21 cellular contexts compared by ENCODE assay signal in the genomic region with DNA sequence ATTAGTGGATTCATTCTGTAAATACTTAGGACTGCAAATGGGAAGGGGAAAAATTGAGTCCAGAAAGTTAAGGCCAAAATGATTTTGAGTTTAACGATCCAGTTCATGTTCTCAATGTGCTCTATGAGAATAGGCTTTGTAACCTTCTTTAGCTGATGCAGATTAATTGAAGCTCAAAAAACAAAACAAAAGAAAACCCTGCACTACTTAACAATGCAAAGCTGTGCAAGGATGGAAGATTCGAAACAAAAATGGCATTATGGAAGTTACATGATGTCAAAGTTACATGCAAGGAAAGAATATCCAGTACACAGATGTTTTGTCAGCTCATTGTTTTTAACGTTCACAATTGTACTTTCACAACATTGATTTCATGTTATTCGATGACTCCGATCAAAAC.
DNase-seq lines count a peak whose midpoint lies in the region; ATAC-seq and TF ChIP-seq lines count a peak whose summit lies in the region.
"Had no signal": no experiment of that assay in that cellular context is flagged by ENCODE, and none has a peak within 500 bp of the region (broad histone marks: within the 10 kb centered on the region; RNA-seq: fewer than 3 reads in every experiment).

No MANE protein-coding gene starts in this region.

- H3K36me3 ChIP-seq in colonic mucosa = no peaks in the 10 kb centered on the region

- no peak overlapping the region for H3K9ac ChIP-seq in colonic mucosa (ENCODE audit: low read depth in 2 of 2, low read length in 2 of 2)

- no peak for ATAC-seq in stimulated activated naive CD8-positive, alpha-beta T cell treated with anti-CD3 and anti-CD28 coated beads, Interleukin-15, amount 100 ng/mL, for 72 hours
- ATAC-seq in GM19395 (IDR thresholded peaks at IDR 0.05; ENCODE audit: unreplicated experiment) = no peak
- ATAC-seq: GM12878 had no signal

- H3K27ac ChIP-seq in colonic mucosa = no peak overlapping the region
- H3K27ac ChIP-seq: PC-9, SJCRH30 had no signal

- no peaks in the 10 kb centered on the region for H3K4me1 Mint-ChIP-seq in stimulated activated naive CD8-positive, alpha-beta T cell treated with anti-CD3 and anti-CD28 coated beads, Interleukin-15, Interleukin-2, amounts not matched to agents 100 ng/mL and 50 ng/mL, for 24 hours (ENCODE audit: low read depth)
- H3K4me1 Mint-ChIP-seq in stimulated activated naive CD8-positive, alpha-beta T cell treated with anti-CD3 and anti-CD28 coated beads, Interleukin-15, amount 100 ng/mL, for 72 hours = no peaks in the 10 kb centered on the region
- peaks cover 20% of the 10 kb centered on the region for H3K4me1 Mint-ChIP-seq in chondrocyte (ENCODE audit: low read depth)

- no peaks in the 10 kb centered on the region for H3K9me3 Mint-ChIP-seq in stimulated activated naive CD8-positive, alpha-beta T cell treated with anti-CD3 and anti-CD28 coated beads, Interleukin-15, Interleukin-2, amounts not matched to agents 100 ng/mL and 50 ng/mL, for 24 hours
- no peaks in the 10 kb centered on the region for H3K9me3 Mint-ChIP-seq in stimulated activated naive CD8-positive, alpha-beta T cell treated with anti-CD3 and anti-CD28 coated beads, Interleukin-15, amount 100 ng/mL, for 72 hours
- peaks cover 11% of the 10 kb centered on the region for H3K9me3 Mint-ChIP-seq in chondrocyte (ENCODE audit: low read depth)
- H3K9me3 Mint-ChIP-seq: CD4-positive, CD25-positive, alpha-beta regulatory T cell had no signal

- peaks cover 18% of the 10 kb centered on the region for H3K36me3 Mint-ChIP-seq in stimulated activated naive CD8-positive, alpha-beta T cell treated with anti-CD3 and anti-CD28 coated beads, Interleukin-15, Interleukin-2, amounts not matched to agents 100 ng/mL and 50 ng/mL, for 24 hours (ENCODE audit: low read depth)
- peaks cover 26% of the 10 kb centered on the region for H3K36me3 Mint-ChIP-seq in chondrocyte (ENCODE audit: low read depth)

- no peak for TF ChIP-seq CTCF in chondrocyte (IDR thresholded peaks at IDR 0.05)
- TF ChIP-seq CTCF in colonic mucosa (IDR thresholded peaks at IDR 0.05) = no peak

- no peak for DNase-seq in stimulated activated naive CD8-positive, alpha-beta T cell treated with anti-CD3 and anti-CD28 coated beads, Interleukin-15, amount 100 ng/mL, for 72 hours
- DNase-seq in chondrocyte (ENCODE audit: low spot score) = no peak
- peak; percentile 61 for DNase-seq in pons (ENCODE audit: low spot score)
- DNase-seq in colonic mucosa = no peak
- DNase-seq in activated CD4-positive, alpha-beta T cell treated with anti-CD3 and anti-CD28 coated beads, Interleukin-2, amount 50 U/mL, for 4 hours = no peak
- DNase-seq in AML-193 (lab: John Stamatoyannopoulos, UW) = no peak
- DNase-seq: 8988T; BE2C; CD4-positive, CD25-positive, alpha-beta regulatory T cell; GF-D8; H7; KG1; NCI-H1417 treated with DMSO at 0.1 percent for 48 hours; NCI-H187 treated with DMSO at 0.1 percent for 48 hours; NCI-H226; NCI-H524 treated with DMSO at 0.1 percent for 48 hours; PC-9; SJCRH30 had no signal

- peak overlapping the region; percentile 15 for H3K27ac Mint-ChIP-seq in stimulated activated naive CD8-positive, alpha-beta T cell treated with anti-CD3 and anti-CD28 coated beads, Interleukin-15, Interleukin-2, amounts not matched to agents 100 ng/mL and 50 ng/mL, for 24 hours
- no peak overlapping the region for H3K27ac Mint-ChIP-seq in stimulated activated naive CD8-positive, alpha-beta T cell treated with anti-CD3 and anti-CD28 coated beads, Interleukin-15, amount 100 ng/mL, for 72 hours
- peak overlapping the region; percentile 24 for H3K27ac Mint-ChIP-seq in chondrocyte (ENCODE audit: unreplicated experiment)

- no peak overlapping the region for H3K4me3 Mint-ChIP-seq in stimulated activated naive CD8-positive, alpha-beta T cell treated with anti-CD3 and anti-CD28 coated beads, Interleukin-15, Interleukin-2, amounts not matched to agents 100 ng/mL and 50 ng/mL, for 24 hours
- H3K4me3 Mint-ChIP-seq in stimulated activated naive CD8-positive, alpha-beta T cell treated with anti-CD3 and anti-CD28 coated beads, Interleukin-15, amount 100 ng/mL, for 72 hours = no peak overlapping the region
- H3K4me3 Mint-ChIP-seq in chondrocyte (ENCODE audit: unreplicated experiment) = no peak overlapping the region
- H3K4me3 Mint-ChIP-seq: CD4-positive, CD25-positive, alpha-beta regulatory T cell had no signal

- H3K27me3 Mint-ChIP-seq in stimulated activated naive CD8-positive, alpha-beta T cell treated with anti-CD3 and anti-CD28 coated beads, Interleukin-15, Interleukin-2, amounts not matched to agents 100 ng/mL and 50 ng/mL, for 24 hours = no peaks in the 10 kb centered on the region
- H3K27me3 Mint-ChIP-seq in stimulated activated naive CD8-positive, alpha-beta T cell treated with anti-CD3 and anti-CD28 coated beads, Interleukin-15, amount 100 ng/mL, for 72 hours = no peaks in the 10 kb centered on the region
- H3K27me3 Mint-ChIP-seq in chondrocyte (ENCODE audit: low read depth) = no peaks in the 10 kb centered on the region
- H3K27me3 Mint-ChIP-seq: CD4-positive, CD25-positive, alpha-beta regulatory T cell had no signal

- H3K4me1 ChIP-seq in colonic mucosa = no peaks in the 10 kb centered on the region
- H3K4me1 ChIP-seq: BE2C, SJCRH30 had no signal

- H3K9me3 ChIP-seq in colonic mucosa = no peaks in the 10 kb centered on the region
- H3K9me3 ChIP-seq: BE2C had no signal

- no peaks in the 10 kb centered on the region for H3K27me3 ChIP-seq in colonic mucosa
- H3K27me3 ChIP-seq: BE2C, SJCRH30 had no signal

- H3K4me3 ChIP-seq in colonic mucosa = no peak overlapping the region
- H3K4me3 ChIP-seq: GM12878, PC-9, SJCRH30 had no signal

- intact Hi-C loops in colonic mucosa (cut with DNase I) = loop anchor here (5.0 kb wide), 2 partner anchors 243 to 333 kb away; no protein-coding TSS in a partner anchor

Comparison
In these comparisons a context has a peak if more than half of its experiments do, and no peak if none do; other contexts are left out.
1. H3K27ac Mint-ChIP-seq: peak in stimulated activated naive CD8-positive, alpha-beta T cell treated with anti-CD3 and anti-CD28 coated beads, Interleukin-15, Interleukin-2, amounts not matched to agents 100 ng/mL and 50 ng/mL, for 24 hours (single experiment) and chondrocyte (single experiment); none in stimulated activated naive CD8-positive, alpha-beta T cell treated with anti-CD3 and anti-CD28 coated beads, Interleukin-15, amount 100 ng/mL, for 72 hours (0 of 2).